1 cellular context compared by ENCODE assay signal in the genomic region with DNA sequence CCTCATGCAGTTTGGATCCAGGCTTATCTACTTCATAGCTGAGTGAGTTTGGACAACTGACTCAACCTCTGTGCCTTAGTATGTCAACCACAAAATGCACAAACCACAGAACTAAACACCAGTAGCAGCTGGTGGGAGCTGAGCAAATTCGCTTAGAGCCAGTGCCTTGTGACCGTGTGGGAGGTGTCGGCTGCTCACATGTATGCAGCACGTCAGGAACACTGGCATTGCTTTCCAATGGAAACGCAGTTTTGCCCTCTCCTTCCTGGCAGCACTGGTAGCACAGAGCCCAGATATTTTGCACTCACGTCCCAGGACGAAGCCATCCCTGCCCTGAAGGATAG.
TF ChIP-seq lines count a peak whose summit lies in the region.

No MANE protein-coding gene starts in this region.

TF ChIP-seq in K562, 482 proteins besides CTCF, POLR2A, EP300 and RAD21 (continued from another document and continues in another):
- TF ChIP-seq, protein P1, sequence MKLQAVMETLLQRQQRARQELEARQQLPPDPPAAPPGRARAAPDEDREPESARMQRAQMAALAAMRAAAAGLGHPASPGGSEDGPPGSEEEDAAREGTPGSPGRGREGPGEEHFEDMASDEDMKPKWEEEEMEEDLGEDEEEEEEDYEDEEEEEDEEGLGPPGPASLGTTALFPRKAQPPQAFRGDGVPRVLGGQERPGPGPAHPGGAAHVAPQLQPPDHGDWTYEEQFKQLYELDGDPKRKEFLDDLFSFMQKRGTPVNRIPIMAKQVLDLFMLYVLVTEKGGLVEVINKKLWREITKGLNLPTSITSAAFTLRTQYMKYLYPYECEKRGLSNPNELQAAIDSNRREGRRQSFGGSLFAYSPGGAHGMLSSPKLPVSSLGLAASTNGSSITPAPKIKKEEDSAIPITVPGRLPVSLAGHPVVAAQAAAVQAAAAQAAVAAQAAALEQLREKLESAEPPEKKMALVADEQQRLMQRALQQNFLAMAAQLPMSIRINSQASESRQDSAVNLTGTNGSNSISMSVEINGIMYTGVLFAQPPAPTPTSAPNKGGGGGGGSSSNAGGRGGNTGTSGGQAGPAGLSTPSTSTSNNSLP (IDR thresholded peaks at IDR 0.05; ENCODE audit: borderline replicate concordance, low read depth, low read length) = no peak
- TF ChIP-seq, protein P2, sequence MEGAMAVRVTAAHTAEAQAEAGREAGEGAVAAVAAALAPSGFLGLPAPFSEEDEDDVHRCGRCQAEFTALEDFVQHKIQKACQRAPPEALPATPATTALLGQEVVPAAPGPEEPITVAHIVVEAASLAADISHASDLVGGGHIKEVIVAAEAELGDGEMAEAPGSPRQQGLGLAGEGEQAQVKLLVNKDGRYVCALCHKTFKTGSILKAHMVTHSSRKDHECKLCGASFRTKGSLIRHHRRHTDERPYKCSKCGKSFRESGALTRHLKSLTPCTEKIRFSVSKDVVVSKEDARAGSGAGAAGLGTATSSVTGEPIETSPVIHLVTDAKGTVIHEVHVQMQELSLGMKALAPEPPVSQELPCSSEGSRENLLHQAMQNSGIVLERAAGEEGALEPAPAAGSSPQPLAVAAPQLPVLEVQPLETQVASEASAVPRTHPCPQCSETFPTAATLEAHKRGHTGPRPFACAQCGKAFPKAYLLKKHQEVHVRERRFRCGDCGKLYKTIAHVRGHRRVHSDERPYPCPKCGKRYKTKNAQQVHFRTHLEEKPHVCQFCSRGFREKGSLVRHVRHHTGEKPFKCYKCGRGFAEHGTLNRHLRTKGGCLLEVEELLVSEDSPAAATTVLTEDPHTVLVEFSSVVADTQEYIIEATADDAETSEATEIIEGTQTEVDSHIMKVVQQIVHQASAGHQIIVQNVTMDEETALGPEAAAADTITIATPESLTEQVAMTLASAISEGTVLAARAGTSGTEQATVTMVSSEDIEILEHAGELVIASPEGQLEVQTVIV (CRISPR knock-in tag; IDR thresholded peaks at IDR 0.05; ENCODE audit: borderline replicate concordance) = no peak
- no peak for TF ChIP-seq ZNF586 (CRISPR knock-in tag; conservative IDR thresholded peaks at IDR 0.05)
- peak; percentile 48 for TF ChIP-seq CREM (IDR thresholded peaks at IDR 0.05; ENCODE audit: low read depth)
- no peak for TF ChIP-seq POLR2B (IDR thresholded peaks at IDR 0.05; ENCODE audit: low read depth, partially characterized antibody)
- TF ChIP-seq E2F3 (CRISPR knock-in tag; IDR thresholded peaks at IDR 0.05) = no peak
- no peak for TF ChIP-seq PCBP2 (IDR thresholded peaks at IDR 0.05; ENCODE audit: low read depth, low read length, poor library complexity, severe bottlenecking)
- TF ChIP-seq ZSCAN29 (IDR thresholded peaks at IDR 0.05) = no peak
- TF ChIP-seq, protein P3, sequence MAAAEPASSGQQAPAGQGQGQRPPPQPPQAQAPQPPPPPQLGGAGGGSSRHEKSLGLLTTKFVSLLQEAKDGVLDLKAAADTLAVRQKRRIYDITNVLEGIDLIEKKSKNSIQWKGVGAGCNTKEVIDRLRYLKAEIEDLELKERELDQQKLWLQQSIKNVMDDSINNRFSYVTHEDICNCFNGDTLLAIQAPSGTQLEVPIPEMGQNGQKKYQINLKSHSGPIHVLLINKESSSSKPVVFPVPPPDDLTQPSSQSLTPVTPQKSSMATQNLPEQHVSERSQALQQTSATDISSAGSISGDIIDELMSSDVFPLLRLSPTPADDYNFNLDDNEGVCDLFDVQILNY (CRISPR knock-in tag; IDR thresholded peaks at IDR 0.05) = no peak
- TF ChIP-seq ZNF707 (CRISPR knock-in tag; conservative IDR thresholded peaks at IDR 0.05) = no peak
- TF ChIP-seq TSC22D4 (tag; IDR thresholded peaks at IDR 0.05) = no peak
- TF ChIP-seq ZBED1 (IDR thresholded peaks at IDR 0.05) = no peak
- no peak for TF ChIP-seq CBX1 (IDR thresholded peaks at IDR 0.05; ENCODE audit: low read depth)
- no peak for TF ChIP-seq NCOA6 (IDR thresholded peaks at IDR 0.05)
- TF ChIP-seq, protein P4, sequence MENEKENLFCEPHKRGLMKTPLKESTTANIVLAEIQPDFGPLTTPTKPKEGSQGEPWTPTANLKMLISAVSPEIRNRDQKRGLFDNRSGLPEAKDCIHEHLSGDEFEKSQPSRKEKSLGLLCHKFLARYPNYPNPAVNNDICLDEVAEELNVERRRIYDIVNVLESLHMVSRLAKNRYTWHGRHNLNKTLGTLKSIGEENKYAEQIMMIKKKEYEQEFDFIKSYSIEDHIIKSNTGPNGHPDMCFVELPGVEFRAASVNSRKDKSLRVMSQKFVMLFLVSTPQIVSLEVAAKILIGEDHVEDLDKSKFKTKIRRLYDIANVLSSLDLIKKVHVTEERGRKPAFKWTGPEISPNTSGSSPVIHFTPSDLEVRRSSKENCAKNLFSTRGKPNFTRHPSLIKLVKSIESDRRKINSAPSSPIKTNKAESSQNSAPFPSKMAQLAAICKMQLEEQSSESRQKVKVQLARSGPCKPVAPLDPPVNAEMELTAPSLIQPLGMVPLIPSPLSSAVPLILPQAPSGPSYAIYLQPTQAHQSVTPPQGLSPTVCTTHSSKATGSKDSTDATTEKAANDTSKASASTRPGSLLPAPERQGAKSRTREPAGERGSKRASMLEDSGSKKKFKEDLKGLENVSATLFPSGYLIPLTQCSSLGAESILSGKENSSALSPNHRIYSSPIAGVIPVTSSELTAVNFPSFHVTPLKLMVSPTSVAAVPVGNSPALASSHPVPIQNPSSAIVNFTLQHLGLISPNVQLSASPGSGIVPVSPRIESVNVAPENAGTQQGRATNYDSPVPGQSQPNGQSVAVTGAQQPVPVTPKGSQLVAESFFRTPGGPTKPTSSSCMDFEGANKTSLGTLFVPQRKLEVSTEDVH (IDR thresholded peaks at IDR 0.05; ENCODE audit: low read depth, partially characterized antibody) = no peak
- no peak for TF ChIP-seq DIDO1 (tag; IDR thresholded peaks at IDR 0.05; ENCODE audit: low read depth)
- TF ChIP-seq, protein P5, sequence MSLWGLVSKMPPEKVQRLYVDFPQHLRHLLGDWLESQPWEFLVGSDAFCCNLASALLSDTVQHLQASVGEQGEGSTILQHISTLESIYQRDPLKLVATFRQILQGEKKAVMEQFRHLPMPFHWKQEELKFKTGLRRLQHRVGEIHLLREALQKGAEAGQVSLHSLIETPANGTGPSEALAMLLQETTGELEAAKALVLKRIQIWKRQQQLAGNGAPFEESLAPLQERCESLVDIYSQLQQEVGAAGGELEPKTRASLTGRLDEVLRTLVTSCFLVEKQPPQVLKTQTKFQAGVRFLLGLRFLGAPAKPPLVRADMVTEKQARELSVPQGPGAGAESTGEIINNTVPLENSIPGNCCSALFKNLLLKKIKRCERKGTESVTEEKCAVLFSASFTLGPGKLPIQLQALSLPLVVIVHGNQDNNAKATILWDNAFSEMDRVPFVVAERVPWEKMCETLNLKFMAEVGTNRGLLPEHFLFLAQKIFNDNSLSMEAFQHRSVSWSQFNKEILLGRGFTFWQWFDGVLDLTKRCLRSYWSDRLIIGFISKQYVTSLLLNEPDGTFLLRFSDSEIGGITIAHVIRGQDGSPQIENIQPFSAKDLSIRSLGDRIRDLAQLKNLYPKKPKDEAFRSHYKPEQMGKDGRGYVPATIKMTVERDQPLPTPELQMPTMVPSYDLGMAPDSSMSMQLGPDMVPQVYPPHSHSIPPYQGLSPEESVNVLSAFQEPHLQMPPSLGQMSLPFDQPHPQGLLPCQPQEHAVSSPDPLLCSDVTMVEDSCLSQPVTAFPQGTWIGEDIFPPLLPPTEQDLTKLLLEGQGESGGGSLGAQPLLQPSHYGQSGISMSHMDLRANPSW (CRISPR knock-in tag; IDR thresholded peaks at IDR 0.05) = no peak
- TF ChIP-seq, protein P6, sequence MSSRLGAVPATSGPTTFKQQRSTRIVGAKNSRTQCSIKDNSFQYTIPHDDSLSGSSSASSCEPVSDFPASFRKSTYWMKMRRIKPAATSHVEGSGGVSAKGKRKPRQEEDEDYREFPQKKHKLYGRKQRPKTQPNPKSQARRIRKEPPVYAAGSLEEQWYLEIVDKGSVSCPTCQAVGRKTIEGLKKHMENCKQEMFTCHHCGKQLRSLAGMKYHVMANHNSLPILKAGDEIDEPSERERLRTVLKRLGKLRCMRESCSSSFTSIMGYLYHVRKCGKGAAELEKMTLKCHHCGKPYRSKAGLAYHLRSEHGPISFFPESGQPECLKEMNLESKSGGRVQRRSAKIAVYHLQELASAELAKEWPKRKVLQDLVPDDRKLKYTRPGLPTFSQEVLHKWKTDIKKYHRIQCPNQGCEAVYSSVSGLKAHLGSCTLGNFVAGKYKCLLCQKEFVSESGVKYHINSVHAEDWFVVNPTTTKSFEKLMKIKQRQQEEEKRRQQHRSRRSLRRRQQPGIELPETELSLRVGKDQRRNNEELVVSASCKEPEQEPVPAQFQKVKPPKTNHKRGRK (tag; IDR thresholded peaks at IDR 0.05) = no peak
- no peak for TF ChIP-seq MED1 (CRISPR knock-in tag; IDR thresholded peaks at IDR 0.05; ENCODE audit: borderline replicate concordance)
- no peak for TF ChIP-seq NR2F6 (CRISPR knock-in tag; IDR thresholded peaks at IDR 0.05)
- TF ChIP-seq ZNF717 (CRISPR knock-in tag; IDR thresholded peaks at IDR 0.05) = no peak
- TF ChIP-seq, protein P7, sequence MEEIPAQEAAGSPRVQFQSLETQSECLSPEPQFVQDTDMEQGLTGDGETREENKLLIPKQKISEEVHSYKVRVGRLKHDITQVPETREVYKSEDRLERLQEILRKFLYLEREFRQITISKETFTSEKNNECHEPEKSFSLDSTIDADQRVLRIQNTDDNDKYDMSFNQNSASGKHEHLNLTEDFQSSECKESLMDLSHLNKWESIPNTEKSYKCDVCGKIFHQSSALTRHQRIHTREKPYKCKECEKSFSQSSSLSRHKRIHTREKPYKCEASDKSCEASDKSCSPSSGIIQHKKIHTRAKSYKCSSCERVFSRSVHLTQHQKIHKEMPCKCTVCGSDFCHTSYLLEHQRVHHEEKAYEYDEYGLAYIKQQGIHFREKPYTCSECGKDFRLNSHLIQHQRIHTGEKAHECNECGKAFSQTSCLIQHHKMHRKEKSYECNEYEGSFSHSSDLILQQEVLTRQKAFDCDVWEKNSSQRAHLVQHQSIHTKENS (CRISPR knock-in tag; IDR thresholded peaks at IDR 0.05) = no peak
- TF ChIP-seq ZNF197 (CRISPR knock-in tag; IDR thresholded peaks at IDR 0.05; ENCODE audit: low read depth) = no peak; the same call in 1 of the 2 replicates
- no peak for TF ChIP-seq ZNF57 (CRISPR knock-in tag; IDR thresholded peaks at IDR 0.05)
- TF ChIP-seq RBM15 (IDR thresholded peaks at IDR 0.05; ENCODE audit: insufficient read depth, low read length) = no peak
- TF ChIP-seq HDAC2 (IDR thresholded peaks at IDR 0.05) = no peak
- TF ChIP-seq, protein P8, sequence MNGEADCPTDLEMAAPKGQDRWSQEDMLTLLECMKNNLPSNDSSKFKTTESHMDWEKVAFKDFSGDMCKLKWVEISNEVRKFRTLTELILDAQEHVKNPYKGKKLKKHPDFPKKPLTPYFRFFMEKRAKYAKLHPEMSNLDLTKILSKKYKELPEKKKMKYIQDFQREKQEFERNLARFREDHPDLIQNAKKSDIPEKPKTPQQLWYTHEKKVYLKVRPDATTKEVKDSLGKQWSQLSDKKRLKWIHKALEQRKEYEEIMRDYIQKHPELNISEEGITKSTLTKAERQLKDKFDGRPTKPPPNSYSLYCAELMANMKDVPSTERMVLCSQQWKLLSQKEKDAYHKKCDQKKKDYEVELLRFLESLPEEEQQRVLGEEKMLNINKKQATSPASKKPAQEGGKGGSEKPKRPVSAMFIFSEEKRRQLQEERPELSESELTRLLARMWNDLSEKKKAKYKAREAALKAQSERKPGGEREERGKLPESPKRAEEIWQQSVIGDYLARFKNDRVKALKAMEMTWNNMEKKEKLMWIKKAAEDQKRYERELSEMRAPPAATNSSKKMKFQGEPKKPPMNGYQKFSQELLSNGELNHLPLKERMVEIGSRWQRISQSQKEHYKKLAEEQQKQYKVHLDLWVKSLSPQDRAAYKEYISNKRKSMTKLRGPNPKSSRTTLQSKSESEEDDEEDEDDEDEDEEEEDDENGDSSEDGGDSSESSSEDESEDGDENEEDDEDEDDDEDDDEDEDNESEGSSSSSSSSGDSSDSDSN (IDR thresholded peaks at IDR 0.05; ENCODE audit: borderline replicate concordance in 1 of 2, low read depth in 2 of 2, low read length in 2 of 2) = no peak
- no peak for TF ChIP-seq HDAC3 (IDR thresholded peaks at IDR 0.05; ENCODE audit: borderline replicate concordance, partially characterized antibody)
- TF ChIP-seq, protein P9, sequence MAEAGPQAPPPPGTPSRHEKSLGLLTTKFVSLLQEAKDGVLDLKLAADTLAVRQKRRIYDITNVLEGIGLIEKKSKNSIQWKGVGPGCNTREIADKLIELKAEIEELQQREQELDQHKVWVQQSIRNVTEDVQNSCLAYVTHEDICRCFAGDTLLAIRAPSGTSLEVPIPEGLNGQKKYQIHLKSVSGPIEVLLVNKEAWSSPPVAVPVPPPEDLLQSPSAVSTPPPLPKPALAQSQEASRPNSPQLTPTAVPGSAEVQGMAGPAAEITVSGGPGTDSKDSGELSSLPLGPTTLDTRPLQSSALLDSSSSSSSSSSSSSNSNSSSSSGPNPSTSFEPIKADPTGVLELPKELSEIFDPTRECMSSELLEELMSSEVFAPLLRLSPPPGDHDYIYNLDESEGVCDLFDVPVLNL (CRISPR knock-in tag; IDR thresholded peaks at IDR 0.05; ENCODE audit: low read depth) = no peak
- TF ChIP-seq ZNF79 (CRISPR knock-in tag; IDR thresholded peaks at IDR 0.05; ENCODE audit: low read depth) = no peak
- no peak for TF ChIP-seq LEF1 (IDR thresholded peaks at IDR 0.05)
- TF ChIP-seq RUNX1 (IDR thresholded peaks at IDR 0.05; ENCODE audit: low read depth) = no peak
- TF ChIP-seq, protein P10, sequence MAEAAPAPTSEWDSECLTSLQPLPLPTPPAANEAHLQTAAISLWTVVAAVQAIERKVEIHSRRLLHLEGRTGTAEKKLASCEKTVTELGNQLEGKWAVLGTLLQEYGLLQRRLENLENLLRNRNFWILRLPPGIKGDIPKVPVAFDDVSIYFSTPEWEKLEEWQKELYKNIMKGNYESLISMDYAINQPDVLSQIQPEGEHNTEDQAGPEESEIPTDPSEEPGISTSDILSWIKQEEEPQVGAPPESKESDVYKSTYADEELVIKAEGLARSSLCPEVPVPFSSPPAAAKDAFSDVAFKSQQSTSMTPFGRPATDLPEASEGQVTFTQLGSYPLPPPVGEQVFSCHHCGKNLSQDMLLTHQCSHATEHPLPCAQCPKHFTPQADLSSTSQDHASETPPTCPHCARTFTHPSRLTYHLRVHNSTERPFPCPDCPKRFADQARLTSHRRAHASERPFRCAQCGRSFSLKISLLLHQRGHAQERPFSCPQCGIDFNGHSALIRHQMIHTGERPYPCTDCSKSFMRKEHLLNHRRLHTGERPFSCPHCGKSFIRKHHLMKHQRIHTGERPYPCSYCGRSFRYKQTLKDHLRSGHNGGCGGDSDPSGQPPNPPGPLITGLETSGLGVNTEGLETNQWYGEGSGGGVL (CRISPR knock-in tag; IDR thresholded peaks at IDR 0.05) = no peak
- TF ChIP-seq, protein P11, sequence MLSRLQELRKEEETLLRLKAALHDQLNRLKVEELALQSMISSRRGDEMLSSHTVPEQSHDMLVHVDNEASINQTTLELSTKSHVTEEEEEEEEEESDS (CRISPR knock-in tag; IDR thresholded peaks at IDR 0.05) = no peak
- TF ChIP-seq PPARD (CRISPR knock-in tag; IDR thresholded peaks at IDR 0.05) = no peak
- TF ChIP-seq TCF7L2 (IDR thresholded peaks at IDR 0.05; ENCODE audit: low read depth, low read length) = no peak
- TF ChIP-seq COPS2 (conservative IDR thresholded peaks at IDR 0.05) = no peak
- TF ChIP-seq, protein P12, sequence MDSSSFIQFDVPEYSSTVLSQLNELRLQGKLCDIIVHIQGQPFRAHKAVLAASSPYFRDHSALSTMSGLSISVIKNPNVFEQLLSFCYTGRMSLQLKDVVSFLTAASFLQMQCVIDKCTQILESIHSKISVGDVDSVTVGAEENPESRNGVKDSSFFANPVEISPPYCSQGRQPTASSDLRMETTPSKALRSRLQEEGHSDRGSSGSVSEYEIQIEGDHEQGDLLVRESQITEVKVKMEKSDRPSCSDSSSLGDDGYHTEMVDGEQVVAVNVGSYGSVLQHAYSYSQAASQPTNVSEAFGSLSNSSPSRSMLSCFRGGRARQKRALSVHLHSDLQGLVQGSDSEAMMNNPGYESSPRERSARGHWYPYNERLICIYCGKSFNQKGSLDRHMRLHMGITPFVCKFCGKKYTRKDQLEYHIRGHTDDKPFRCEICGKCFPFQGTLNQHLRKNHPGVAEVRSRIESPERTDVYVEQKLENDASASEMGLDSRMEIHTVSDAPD (CRISPR knock-in tag; IDR thresholded peaks at IDR 0.05) = no peak
